22 cellular contexts compared by ENCODE assay signal in genomic region chr3:61356678-61357077, GRCh38.
"Had no signal": no experiment of that assay in that cellular context is flagged by ENCODE, and none has a peak within 500 bp of the region (broad histone marks: within the 10 kb centered on the region; RNA-seq: fewer than 3 reads in every experiment).

No MANE protein-coding gene starts in this region.

- H3K27ac ChIP-seq: KMS-11 had no signal

- H3K4me3 Mint-ChIP-seq: IgD-negative memory B cell had no signal

- H3K27ac Mint-ChIP-seq: IgD-negative memory B cell had no signal

- H3K4me3 ChIP-seq: K562 had no signal

- H3K36me3 Mint-ChIP-seq: IgD-negative memory B cell had no signal

- H3K27me3 Mint-ChIP-seq: IgD-negative memory B cell had no signal

- ATAC-seq: K562, SK-N-SH treated with all-trans-retinoic acid at 6 μM for 48 hours had no signal

- H3K9me3 Mint-ChIP-seq: IgD-negative memory B cell had no signal

- DNase-seq: Kasumi-1, MV-4-11, NCI-H1048, NCI-H1105, NCI-H1417, NCI-H1436 treated with DMSO at 0.1 percent for 48 hours, NCI-H187, NCI-H2029, NCI-H2081 treated with DMSO at 0.1 percent for 48 hours, NCI-H2171, NCI-H226, NCI-H446, NCI-H510A, NCI-H524 treated with DMSO at 0.1 percent for 48 hours, NCI-H69, NCI-H774, Right ventricle myocardium superior, RPMI8226 had no signal
